38 cellular contexts compared by ENCODE assay signal in the genomic region with DNA sequence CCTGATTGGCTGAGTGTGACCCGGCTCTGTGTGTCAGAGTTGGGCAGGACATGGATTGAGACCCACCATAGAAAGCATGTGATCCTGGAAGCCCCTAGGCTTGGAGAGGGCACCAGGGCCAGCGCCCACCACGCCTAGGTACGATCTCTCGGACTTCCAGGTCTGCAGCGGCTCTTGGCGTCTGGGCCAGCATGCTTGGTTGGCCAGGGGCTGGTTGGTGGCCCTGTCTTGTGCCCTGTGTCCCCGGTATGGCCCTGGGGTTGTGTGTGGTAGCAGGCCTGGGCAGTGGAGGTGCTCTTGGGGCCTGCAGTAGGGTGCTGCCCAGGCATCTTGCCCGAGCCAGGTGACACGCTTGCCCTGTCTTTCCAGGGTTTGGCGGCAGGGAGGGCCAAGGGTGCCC.
"Had no signal": no experiment of that assay in that cellular context is flagged by ENCODE, and none has a peak within 500 bp of the region (broad histone marks: within the 10 kb centered on the region; RNA-seq: fewer than 3 reads in every experiment).

No MANE protein-coding gene starts in this region.

- H3K27ac ChIP-seq: adrenal gland, ascending aorta, body of pancreas, brain microvascular endothelial cell, breast epithelium, cardiac muscle cell had no signal

- H3K9me3 ChIP-seq: adrenal gland, ascending aorta, body of pancreas had no signal

- H3K9me3 Mint-ChIP-seq: activated naive CD4-positive, alpha-beta T cell treated with anti-CD3 and anti-CD28 coated beads, Interleukin-2, amount 50 U/mL, for 24 hours; activated naive CD8-positive, alpha-beta T cell treated with anti-CD3 and anti-CD28 coated beads for 36 hours; activated naive CD8-positive, alpha-beta T cell treated with anti-CD3 and anti-CD28 coated beads, Interleukin-2, amount 50 U/mL, for 24 hours; activated T-cell treated with anti-CD3 and anti-CD28 coated beads, Interleukin-2, amount 50 U/mL, for 24 hours; activated T-cell treated with anti-CD3 and anti-CD28 coated beads, Interleukin-2, amount 50 U/mL, for 4 hours; activated T-cell treated with anti-CD3 and anti-CD28 coated beads, Interleukin-2, amount 50 U/mL, for 72 hours; activated T-helper 17 cell treated with anti-CD3 and anti-CD28 coated beads, Interleukin-2, amount 50 U/mL, for 72 hours; central memory CD8-positive, alpha-beta T cell had no signal

- H3K4me1 ChIP-seq: adrenal gland, ascending aorta, body of pancreas, breast epithelium had no signal

- H3K4me3 ChIP-seq: adrenal gland, ascending aorta, body of pancreas, breast epithelium, cardiac muscle cell had no signal

- ATAC-seq: activated naive CD4-positive, alpha-beta T cell treated with anti-CD3 and anti-CD28 coated beads, Interleukin-2, amount 50 U/mL, for 72 hours; activated naive CD8-positive, alpha-beta T cell treated with anti-CD3 and anti-CD28 coated beads, Interleukin-2, amount 50 U/mL, for 24 hours; activated T-cell treated with anti-CD3 and anti-CD28 coated beads, Interleukin-2, amount 50 U/mL, for 4 hours; activated T-cell treated with anti-CD3 and anti-CD28 coated beads, Interleukin-2, amount 50 U/mL, for 72 hours; activated T-helper 17 cell treated with anti-CD3 and anti-CD28 coated beads, Interleukin-2, amount 50 U/mL, for 72 hours; body of pancreas had no signal

- H3K27me3 ChIP-seq: adrenal gland, ascending aorta, body of pancreas, brain microvascular endothelial cell, breast epithelium, cardiac muscle cell had no signal

- H3K27me3 Mint-ChIP-seq: activated naive CD4-positive, alpha-beta T cell treated with anti-CD3 and anti-CD28 coated beads, Interleukin-2, amount 10 ng/mL, durations not matched to agents 7 days and 5 days; activated naive CD4-positive, alpha-beta T cell treated with anti-CD3 and anti-CD28 coated beads, Interleukin-2, amount 50 U/mL, for 24 hours; activated naive CD8-positive, alpha-beta T cell; activated naive CD8-positive, alpha-beta T cell treated with anti-CD3 and anti-CD28 coated beads for 36 hours; activated naive CD8-positive, alpha-beta T cell treated with anti-CD3 and anti-CD28 coated beads, Interleukin-2, amount 10 ng/mL, durations not matched to agents 7 days and 5 days; activated naive CD8-positive, alpha-beta T cell treated with anti-CD3 and anti-CD28 coated beads, Interleukin-2, amount 50 U/mL, for 24 hours; activated T-cell treated with anti-CD3 and anti-CD28 coated beads, Interleukin-2, amount 50 U/mL, for 24 hours; activated T-helper 17 cell treated with anti-CD3 and anti-CD28 coated beads, Interleukin-2, amount 50 U/mL, for 72 hours; central memory CD8-positive, alpha-beta T cell had no signal

- H3K36me3 ChIP-seq: adrenal gland, ascending aorta, brain microvascular endothelial cell, breast epithelium, cardiac muscle cell had no signal

- H3K4me1 Mint-ChIP-seq: activated naive CD4-positive, alpha-beta T cell treated with anti-CD3 and anti-CD28 coated beads, Interleukin-2, amount 10 ng/mL, durations not matched to agents 7 days and 5 days; activated naive CD4-positive, alpha-beta T cell treated with anti-CD3 and anti-CD28 coated beads, Interleukin-2, amount 50 U/mL, for 24 hours; activated naive CD8-positive, alpha-beta T cell treated with anti-CD3 and anti-CD28 coated beads for 36 hours; activated naive CD8-positive, alpha-beta T cell treated with anti-CD3 and anti-CD28 coated beads, Interleukin-2, amount 10 ng/mL, durations not matched to agents 7 days and 5 days; activated naive CD8-positive, alpha-beta T cell treated with anti-CD3 and anti-CD28 coated beads, Interleukin-2, amount 50 U/mL, for 24 hours; activated T-helper 17 cell treated with anti-CD3 and anti-CD28 coated beads, Interleukin-2, amount 50 U/mL, for 72 hours; brain; central memory CD8-positive, alpha-beta T cell had no signal

- DNase-seq: activated effector memory CD4-positive, alpha-beta T cell treated with anti-CD3 and anti-CD28 coated beads, Interleukin-2, amount 50 U/mL, for 16 hours; activated effector memory CD4-positive, alpha-beta T cell treated with Interleukin-2 at 50 U/mL for 16 hours; activated gamma-delta T cell; activated gamma-delta T cell treated with Interleukin-2 at 50 U/mL for 16 hours; activated naive CD4-positive, alpha-beta T cell; activated naive CD4-positive, alpha-beta T cell treated with anti-CD3 and anti-CD28 coated beads for 36 hours; activated naive CD4-positive, alpha-beta T cell treated with anti-CD3 and anti-CD28 coated beads, Interleukin-2, amount 10 ng/mL, durations not matched to agents 7 days and 5 days; activated naive CD4-positive, alpha-beta T cell treated with anti-CD3 and anti-CD28 coated beads, Interleukin-2, amount 50 U/mL, for 16 hours; activated naive CD4-positive, alpha-beta T cell treated with Interleukin-2 at 50 U/mL for 16 hours; activated naive CD8-positive, alpha-beta T cell treated with anti-CD3 and anti-CD28 coated beads for 36 hours; activated naive CD8-positive, alpha-beta T cell treated with anti-CD3 and anti-CD28 coated beads, Interleukin-2, amount 10 ng/mL, durations not matched to agents 7 days and 5 days; activated naive CD8-positive, alpha-beta T cell treated with anti-CD3 and anti-CD28 coated beads, Interleukin-2, amount 50 U/mL, for 24 hours; activated T-cell treated with anti-CD3 and anti-CD28 coated beads, Interleukin-2, amount 50 U/mL, for 1 hour; activated T-cell treated with anti-CD3 and anti-CD28 coated beads, Interleukin-2, amount 50 U/mL, for 24 hours; activated T-cell treated with anti-CD3 and anti-CD28 coated beads, Interleukin-2, amount 50 U/mL, for 4 hours; activated T-cell treated with anti-CD3 and anti-CD28 coated beads, Interleukin-2, amount 50 U/mL, for 48 hours; activated T-cell treated with anti-CD3 and anti-CD28 coated beads, Interleukin-2, amount 50 U/mL, for 72 hours; adrenal gland; amniotic stem cell; amygdala; anterior cingulate cortex; aorta; body of pancreas; brain microvascular endothelial cell; caudate nucleus; central memory CD4-positive, alpha-beta T cell; cerebellar nuclear complex had no signal

- H3K4me3 Mint-ChIP-seq: activated naive CD4-positive, alpha-beta T cell treated with anti-CD3 and anti-CD28 coated beads for 36 hours; activated naive CD4-positive, alpha-beta T cell treated with anti-CD3 and anti-CD28 coated beads, Interleukin-2, amount 10 ng/mL, durations not matched to agents 7 days and 5 days; activated naive CD4-positive, alpha-beta T cell treated with anti-CD3 and anti-CD28 coated beads, Interleukin-2, amount 50 U/mL, for 24 hours; activated naive CD8-positive, alpha-beta T cell; activated naive CD8-positive, alpha-beta T cell treated with anti-CD3 and anti-CD28 coated beads for 36 hours; activated naive CD8-positive, alpha-beta T cell treated with anti-CD3 and anti-CD28 coated beads, Interleukin-2, amount 10 ng/mL, durations not matched to agents 7 days and 5 days; activated naive CD8-positive, alpha-beta T cell treated with anti-CD3 and anti-CD28 coated beads, Interleukin-2, amount 50 U/mL, for 24 hours; activated T-cell treated with anti-CD3 and anti-CD28 coated beads, Interleukin-2, amount 50 U/mL, for 24 hours; activated T-cell treated with anti-CD3 and anti-CD28 coated beads, Interleukin-2, amount 50 U/mL, for 4 hours; activated T-cell treated with anti-CD3 and anti-CD28 coated beads, Interleukin-2, amount 50 U/mL, for 72 hours; activated T-helper 1 cell treated with anti-CD3 and anti-CD28 coated beads, Interleukin-12 subunit alpha, Interleukin-12 subunit beta, Interleukin-2, Interleukin-4 antibody, amounts not matched to agents 30 ng/mL and 10 ng/mL and 1 ng/mL, durations not matched to agents 14 hours and 24 hours and 36 hours; activated T-helper 17 cell treated with anti-CD3 and anti-CD28 coated beads, Interleukin-2, amount 50 U/mL, for 72 hours; brain; central memory CD8-positive, alpha-beta T cell had no signal

- H3K27ac Mint-ChIP-seq: activated naive CD4-positive, alpha-beta T cell treated with anti-CD3 and anti-CD28 coated beads for 36 hours; activated naive CD4-positive, alpha-beta T cell treated with anti-CD3 and anti-CD28 coated beads, Interleukin-2, amount 10 ng/mL, durations not matched to agents 7 days and 5 days; activated naive CD4-positive, alpha-beta T cell treated with anti-CD3 and anti-CD28 coated beads, Interleukin-2, amount 50 U/mL, for 24 hours; activated naive CD4-positive, alpha-beta T cell treated with anti-CD3 and anti-CD28 coated beads, Interleukin-2, amount 50 U/mL, for 72 hours; activated naive CD8-positive, alpha-beta T cell; activated naive CD8-positive, alpha-beta T cell treated with anti-CD3 and anti-CD28 coated beads for 36 hours; activated naive CD8-positive, alpha-beta T cell treated with anti-CD3 and anti-CD28 coated beads, Interleukin-2, amount 10 ng/mL, durations not matched to agents 7 days and 5 days; activated naive CD8-positive, alpha-beta T cell treated with anti-CD3 and anti-CD28 coated beads, Interleukin-2, amount 50 U/mL, for 24 hours; activated T-cell treated with anti-CD3 and anti-CD28 coated beads, Interleukin-2, amount 50 U/mL, for 24 hours; activated T-cell treated with anti-CD3 and anti-CD28 coated beads, Interleukin-2, amount 50 U/mL, for 72 hours; activated T-helper 1 cell treated with anti-CD3 and anti-CD28 coated beads, Interleukin-12 subunit alpha, Interleukin-12 subunit beta, Interleukin-2, Interleukin-4 antibody, amounts not matched to agents 30 ng/mL and 10 ng/mL and 1 ng/mL, durations not matched to agents 14 hours and 24 hours and 36 hours; activated T-helper 17 cell treated with anti-CD3 and anti-CD28 coated beads, Interleukin-2, amount 50 U/mL, for 72 hours; activated T-helper 2 cell treated with anti-CD3 and anti-CD28 coated beads, Interferon-gamma antibody, Interleukin-2, Interleukin-4, amounts not matched to agents 10 μg/mL and 5 μg/mL and 100 μg/mL, durations not matched to agents 14 hours and 24 hours and 36 hours; brain had no signal
